In genomic region chr10:118423800-118424479, GRCh38 we compare ENCODE assay signal across 1 cellular context.
TF ChIP-seq lines count a peak whose summit lies in the region.

No MANE protein-coding gene starts in this region.

TF ChIP-seq in HepG2, 621 proteins besides CTCF, POLR2A, EP300 and RAD21 (continued from another document):
- TF ChIP-seq, protein P1, sequence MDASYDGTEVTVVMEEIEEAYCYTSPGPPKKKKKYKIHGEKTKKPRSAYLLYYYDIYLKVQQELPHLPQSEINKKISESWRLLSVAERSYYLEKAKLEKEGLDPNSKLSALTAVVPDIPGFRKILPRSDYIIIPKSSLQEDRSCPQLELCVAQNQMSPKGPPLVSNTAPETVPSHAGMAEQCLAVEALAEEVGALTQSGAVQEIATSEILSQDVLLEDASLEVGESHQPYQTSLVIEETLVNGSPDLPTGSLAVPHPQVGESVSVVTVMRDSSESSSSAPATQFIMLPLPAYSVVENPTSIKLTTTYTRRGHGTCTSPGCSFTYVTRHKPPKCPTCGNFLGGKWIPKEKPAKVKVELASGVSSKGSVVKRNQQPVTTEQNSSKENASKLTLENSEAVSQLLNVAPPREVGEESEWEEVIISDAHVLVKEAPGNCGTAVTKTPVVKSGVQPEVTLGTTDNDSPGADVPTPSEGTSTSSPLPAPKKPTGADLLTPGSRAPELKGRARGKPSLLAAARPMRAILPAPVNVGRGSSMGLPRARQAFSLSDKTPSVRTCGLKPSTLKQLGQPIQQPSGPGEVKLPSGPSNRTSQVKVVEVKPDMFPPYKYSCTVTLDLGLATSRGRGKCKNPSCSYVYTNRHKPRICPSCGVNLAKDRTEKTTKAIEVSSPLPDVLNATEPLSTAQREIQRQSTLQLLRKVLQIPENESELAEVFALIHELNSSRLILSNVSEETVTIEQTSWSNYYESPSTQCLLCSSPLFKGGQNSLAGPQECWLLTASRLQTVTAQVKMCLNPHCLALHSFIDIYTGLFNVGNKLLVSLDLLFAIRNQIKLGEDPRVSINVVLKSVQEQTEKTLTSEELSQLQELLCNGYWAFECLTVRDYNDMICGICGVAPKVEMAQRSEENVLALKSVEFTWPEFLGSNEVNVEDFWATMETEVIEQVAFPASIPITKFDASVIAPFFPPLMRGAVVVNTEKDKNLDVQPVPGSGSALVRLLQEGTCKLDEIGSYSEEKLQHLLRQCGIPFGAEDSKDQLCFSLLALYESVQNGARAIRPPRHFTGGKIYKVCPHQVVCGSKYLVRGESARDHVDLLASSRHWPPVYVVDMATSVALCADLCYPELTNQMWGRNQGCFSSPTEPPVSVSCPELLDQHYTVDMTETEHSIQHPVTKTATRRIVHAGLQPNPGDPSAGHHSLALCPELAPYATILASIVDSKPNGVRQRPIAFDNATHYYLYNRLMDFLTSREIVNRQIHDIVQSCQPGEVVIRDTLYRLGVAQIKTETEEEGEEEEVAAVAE (CRISPR knock-in tag; IDR thresholded peaks at IDR 0.05; ENCODE audit: borderline replicate concordance), result 0 out of 2 replicates have a peak, but pooled peaks have one; percentile 53
- TF ChIP-seq ZNF17 (CRISPR knock-in tag; IDR thresholded peaks at IDR 0.05), result no peak
- TF ChIP-seq, protein P2, sequence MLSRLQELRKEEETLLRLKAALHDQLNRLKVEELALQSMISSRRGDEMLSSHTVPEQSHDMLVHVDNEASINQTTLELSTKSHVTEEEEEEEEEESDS (CRISPR knock-in tag; IDR thresholded peaks at IDR 0.05; ENCODE audit: borderline replicate concordance), result no peak
- no peak for TF ChIP-seq PHB2 (IDR thresholded peaks at IDR 0.05; ENCODE audit: partially characterized antibody)
- no peak for TF ChIP-seq RBM22 (optimal IDR thresholded peaks at IDR 0.05; ENCODE audit: low read length)
- TF ChIP-seq HNRNPL (IDR thresholded peaks at IDR 0.05; ENCODE audit: low read depth, low read length), result no peak
- TF ChIP-seq CEBPG (CRISPR knock-in tag; IDR thresholded peaks at IDR 0.05), result peak; percentile 90
- TF ChIP-seq ZNF782 (CRISPR knock-in tag; IDR thresholded peaks at IDR 0.05; ENCODE audit: borderline replicate concordance), result no peak
- TF ChIP-seq SAP130 (CRISPR knock-in tag; IDR thresholded peaks at IDR 0.05; ENCODE audit: low read depth), result 0 out of 2 replicates have a peak, but pooled peaks have one; percentile 12
- TF ChIP-seq SALL2 (CRISPR knock-in tag; IDR thresholded peaks at IDR 0.05), result no peak
- TF ChIP-seq, protein P3, sequence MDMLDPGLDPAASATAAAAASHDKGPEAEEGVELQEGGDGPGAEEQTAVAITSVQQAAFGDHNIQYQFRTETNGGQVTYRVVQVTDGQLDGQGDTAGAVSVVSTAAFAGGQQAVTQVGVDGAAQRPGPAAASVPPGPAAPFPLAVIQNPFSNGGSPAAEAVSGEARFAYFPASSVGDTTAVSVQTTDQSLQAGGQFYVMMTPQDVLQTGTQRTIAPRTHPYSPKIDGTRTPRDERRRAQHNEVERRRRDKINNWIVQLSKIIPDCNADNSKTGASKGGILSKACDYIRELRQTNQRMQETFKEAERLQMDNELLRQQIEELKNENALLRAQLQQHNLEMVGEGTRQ (IDR thresholded peaks at IDR 0.05; ENCODE audit: low read depth, low read length), result no peak
- TF ChIP-seq, protein P3 (CRISPR knock-in tag; IDR thresholded peaks at IDR 0.05; ENCODE audit: borderline replicate concordance), result no peak
- TF ChIP-seq, protein P4, sequence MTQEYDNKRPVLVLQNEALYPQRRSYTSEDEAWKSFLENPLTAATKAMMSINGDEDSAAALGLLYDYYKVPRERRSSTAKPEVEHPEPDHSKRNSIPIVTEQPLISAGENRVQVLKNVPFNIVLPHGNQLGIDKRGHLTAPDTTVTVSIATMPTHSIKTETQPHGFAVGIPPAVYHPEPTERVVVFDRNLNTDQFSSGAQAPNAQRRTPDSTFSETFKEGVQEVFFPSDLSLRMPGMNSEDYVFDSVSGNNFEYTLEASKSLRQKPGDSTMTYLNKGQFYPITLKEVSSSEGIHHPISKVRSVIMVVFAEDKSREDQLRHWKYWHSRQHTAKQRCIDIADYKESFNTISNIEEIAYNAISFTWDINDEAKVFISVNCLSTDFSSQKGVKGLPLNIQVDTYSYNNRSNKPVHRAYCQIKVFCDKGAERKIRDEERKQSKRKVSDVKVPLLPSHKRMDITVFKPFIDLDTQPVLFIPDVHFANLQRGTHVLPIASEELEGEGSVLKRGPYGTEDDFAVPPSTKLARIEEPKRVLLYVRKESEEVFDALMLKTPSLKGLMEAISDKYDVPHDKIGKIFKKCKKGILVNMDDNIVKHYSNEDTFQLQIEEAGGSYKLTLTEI (CRISPR knock-in tag; conservative IDR thresholded peaks at IDR 0.05), result no peak
- TF ChIP-seq ZFP1 (CRISPR knock-in tag; IDR thresholded peaks at IDR 0.05), result peak; percentile 46; the same call in 1 of the 2 replicates
- peak; percentile 67 for TF ChIP-seq YY1 (IDR thresholded peaks at IDR 0.05; ENCODE audit: insufficient read depth, insufficient replicate concordance, low read depth, low read length)
- peak; percentile 96 for TF ChIP-seq XRCC5 (optimal IDR thresholded peaks at IDR 0.05; ENCODE audit: low read length)
- no peak for TF ChIP-seq CC2D1A (CRISPR knock-in tag; IDR thresholded peaks at IDR 0.05)
- peak; percentile 23; the same call in 1 of the 2 replicates for TF ChIP-seq YEATS2 (CRISPR knock-in tag; IDR thresholded peaks at IDR 0.05; ENCODE audit: borderline replicate concordance)
